In genomic region chr3:22951910-22952309, GRCh38 we compare ENCODE assay signal across 1 cellular context.
TF ChIP-seq lines count a peak whose summit lies in the region.

No MANE protein-coding gene starts in this region.

TF ChIP-seq in GM23338, 12 proteins besides CTCF, POLR2A, EP300 and RAD21 (continued from another document):
- TF ChIP-seq EZH2 (IDR thresholded peaks at IDR 0.05; ENCODE audit: low read depth, unreplicated experiment) (no peak), ZNF331 (CRISPR knock-in tag; IDR thresholded peaks at IDR 0.05; ENCODE audit: low read depth) (no peak), ZNF114 (CRISPR knock-in tag; IDR thresholded peaks at IDR 0.05) (no peak)
